7 cellular contexts compared by ENCODE assay signal in genomic region chr2:181892795-181893435, GRCh38. TPM values are rescaled to one million over a fixed set of nuclear protein-coding genes. Genes with fewer than 3 reads are reported as not detected.
DNase-seq lines count a peak whose midpoint lies in the region; ATAC-seq and TF ChIP-seq lines count a peak whose summit lies in the region.

No MANE protein-coding gene starts in this region.

- TF ChIP-seq CTCF in OCI-LY1 (IDR thresholded peaks at IDR 0.05; ENCODE audit: low read length) (no peak), nephron progenitor cell (IDR thresholded peaks at IDR 0.05) (no peak)

- H3K9me2 ChIP-seq in OCI-LY1 (ENCODE audit: low read depth, low read length) = no peaks in the 10 kb centered on the region

- H4K20me1 ChIP-seq in OCI-LY1 (ENCODE audit: insufficient read depth, low read length) = no peaks in the 10 kb centered on the region

- H2AFZ ChIP-seq in OCI-LY1 (ENCODE audit: low read length) = peak overlapping the region; percentile 43; the same call in 1 of the 2 replicates

- H3K9ac ChIP-seq in OCI-LY1 (ENCODE audit: low read length) = peak overlapping the region; percentile 83

- H3K4me1 ChIP-seq in OCI-LY1 (ENCODE audit: insufficient read depth, low read length, severe bottlenecking) (peaks cover 34% of the 10 kb centered on the region), ectodermal cell (ENCODE audit: control insufficient read depth, insufficient read depth, low read length) (no peaks in the 10 kb centered on the region)

- H3K36me3 Mint-ChIP-seq in nephron progenitor cell (ENCODE audit: low read depth) = peaks cover 11% of the 10 kb centered on the region

- DNase-seq in nephron progenitor cell = no peak

- H3K4me1 Mint-ChIP-seq in nephron progenitor cell = peaks cover 61% of the 10 kb centered on the region

- H3K27me3 Mint-ChIP-seq in nephron progenitor cell (ENCODE audit: low read depth, poor library complexity) = peaks cover 3% of the 10 kb centered on the region

- H3K9me3 Mint-ChIP-seq in nephron progenitor cell = no peaks in the 10 kb centered on the region

- ATAC-seq in GM21737 (IDR thresholded peaks at IDR 0.05; ENCODE audit: unreplicated experiment) (no peak), GM21619 (IDR thresholded peaks at IDR 0.05; ENCODE audit: unreplicated experiment) (no peak), HG03039 (IDR thresholded peaks at IDR 0.05; ENCODE audit: unreplicated experiment) (no peak)

- no peaks in the 10 kb centered on the region for H3K27me3 ChIP-seq in OCI-LY1 (ENCODE audit: insufficient read depth, low read length)
- peaks cover 28% of the 10 kb centered on the region for H3K27me3 ChIP-seq in ectodermal cell (ENCODE audit: control insufficient read depth, insufficient read depth, low read length, poor library complexity, severe bottlenecking)

- no peaks in the 10 kb centered on the region for H3K36me3 ChIP-seq in OCI-LY1 (ENCODE audit: insufficient read depth, low read length)
- no peaks in the 10 kb centered on the region for H3K36me3 ChIP-seq in ectodermal cell (ENCODE audit: control insufficient read depth, insufficient read depth, low read length)

- peak overlapping the region; percentile 97 for H3K4me3 Mint-ChIP-seq in nephron progenitor cell

- H3K4me2 ChIP-seq in OCI-LY1 (ENCODE audit: low read length) = peak overlapping the region; percentile 79

- H3K4me3 ChIP-seq in GM08714 (ENCODE audit: low read length) = peak overlapping the region; percentile 66
- peak overlapping the region; percentile 80 for H3K4me3 ChIP-seq in OCI-LY1 (ENCODE audit: low read depth, low read length, poor library complexity, severe bottlenecking)
- peak overlapping the region; percentile 76 for H3K4me3 ChIP-seq in ectodermal cell (ENCODE audit: insufficient read depth, low read depth, low read length)

- H3F3A ChIP-seq in OCI-LY1 (ENCODE audit: insufficient read depth, low read length) = no peaks in the 10 kb centered on the region

- no peaks in the 10 kb centered on the region for H3K79me2 ChIP-seq in OCI-LY1 (ENCODE audit: insufficient read depth, low read length)

- H3K27ac ChIP-seq in OCI-LY1 (ENCODE audit: low read depth, low read length, poor library complexity, severe bottlenecking) (peak overlapping the region; percentile 18), ectodermal cell (ENCODE audit: insufficient read depth, low read depth, low read length, poor library complexity, severe bottlenecking) (no peak overlapping the region)

- H3K9me3 ChIP-seq in OCI-LY1 (ENCODE audit: low read length) (no peaks in the 10 kb centered on the region), ectodermal cell (ENCODE audit: control insufficient read depth, low read length) (no peaks in the 10 kb centered on the region)

- H3K27ac Mint-ChIP-seq in nephron progenitor cell = peak overlapping the region; percentile 99

- WGBS in ectodermal cell, 2 experiments = 14 to 26% methylated on average over 6 to 9 of the region's 10 CpGs

RNA-seq across cellular contexts. Expression of gene ITPRID2, which starts 1.4 kb away (rescaled TPM):
- polyA plus RNA-seq in ectodermal cell (2013, experiment 1 of 4) = 17.4 TPM
- 15.6 TPM for polyA plus RNA-seq in ectodermal cell (2013, experiment 2 of 4)
- polyA plus RNA-seq in ectodermal cell (2013, experiment 3 of 4) = 14.1 TPM
- 20.3 TPM for polyA plus RNA-seq in ectodermal cell (2013, experiment 4 of 4)
